ENCODE assay signal across 21 cellular contexts in the genomic region with DNA sequence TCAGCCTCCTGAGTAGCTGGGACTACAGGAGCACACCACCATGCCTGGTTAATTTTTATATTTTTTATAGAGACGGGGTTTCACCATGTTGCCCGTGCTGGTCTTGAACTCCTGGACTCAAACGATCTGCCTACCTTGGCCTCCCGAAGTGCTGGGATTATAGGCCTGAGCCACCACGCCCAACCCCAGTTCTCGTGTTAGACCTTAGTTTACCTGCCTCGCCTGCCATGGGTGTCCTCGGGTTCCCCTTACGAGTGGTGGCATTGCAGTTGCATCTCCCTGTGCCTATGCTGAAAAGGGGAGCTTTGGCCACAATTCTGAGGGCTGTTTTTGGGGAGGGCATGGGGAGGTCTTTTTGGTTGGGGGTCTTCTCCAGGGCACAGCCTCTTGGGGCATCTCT.
"Had no signal": no experiment of that assay in that cellular context is flagged by ENCODE, and none has a peak within 500 bp of the region (broad histone marks: within the 10 kb centered on the region; RNA-seq: fewer than 3 reads in every experiment).

No MANE protein-coding gene starts in this region.

- H3K9me3 Mint-ChIP-seq: activated CD4-positive, alpha-beta memory T cell treated with anti-CD3 and anti-CD28 coated beads, Interleukin-2, amount 10 ng/mL, durations not matched to agents 7 days and 5 days; activated naive CD4-positive, alpha-beta T cell treated with anti-CD3 and anti-CD28 coated beads for 36 hours; T-cell had no signal

- H3K27me3 Mint-ChIP-seq: activated CD4-positive, alpha-beta memory T cell treated with anti-CD3 and anti-CD28 coated beads, Interleukin-2, amount 10 ng/mL, durations not matched to agents 7 days and 5 days; activated CD4-positive, alpha-beta T cell treated with anti-CD3 and anti-CD28 coated beads for 36 hours; activated naive CD8-positive, alpha-beta T cell; brain; T-cell had no signal

- ATAC-seq: activated CD4-positive, alpha-beta T cell treated with anti-CD3 and anti-CD28 coated beads for 36 hours; Panc1; T-cell had no signal

- H3K4me3 Mint-ChIP-seq: activated CD4-positive, alpha-beta memory T cell treated with anti-CD3 and anti-CD28 coated beads, Interleukin-2, amount 10 ng/mL, durations not matched to agents 7 days and 5 days; activated CD4-positive, alpha-beta T cell treated with anti-CD3 and anti-CD28 coated beads for 36 hours; activated naive CD4-positive, alpha-beta T cell treated with anti-CD3 and anti-CD28 coated beads for 36 hours; activated naive CD8-positive, alpha-beta T cell; brain; T-cell had no signal

- DNase-seq: activated CD4-positive, alpha-beta memory T cell treated with anti-CD3 and anti-CD28 coated beads, Interleukin-2, amount 10 ng/mL, durations not matched to agents 7 days and 5 days; activated CD4-positive, alpha-beta T cell treated with anti-CD3 and anti-CD28 coated beads for 36 hours; activated CD4-positive, alpha-beta T cell treated with anti-CD3 and anti-CD28 coated beads, Interleukin-2, amount 50 U/mL, for 1 hour; activated gamma-delta T cell; activated naive CD4-positive, alpha-beta T cell treated with anti-CD3 and anti-CD28 coated beads for 36 hours; activated T-cell treated with anti-CD3 and anti-CD28 coated beads for 4 hours; amygdala; NCI-H1092 treated with DMSO at 0.1 percent for 48 hours; NCI-H1417 treated with DMSO at 0.1 percent for 48 hours; NCI-H1694; NCI-H2029 treated with DMSO at 0.1 percent for 48 hours; NCI-H345; NCI-H510A treated with DMSO at 0.1 percent for 48 hours; NCI-H69; NK-92 treated with Interleukin-12 subunit alpha and Interleukin-12 subunit beta, amount 100 ng/mL, for 24 hours; OCI-M1; RPMI8226; T-cell had no signal

- H3K27ac Mint-ChIP-seq: activated CD4-positive, alpha-beta memory T cell treated with anti-CD3 and anti-CD28 coated beads, Interleukin-2, amount 10 ng/mL, durations not matched to agents 7 days and 5 days; activated CD4-positive, alpha-beta T cell treated with anti-CD3 and anti-CD28 coated beads for 36 hours; activated naive CD4-positive, alpha-beta T cell treated with anti-CD3 and anti-CD28 coated beads for 36 hours; activated naive CD8-positive, alpha-beta T cell; brain had no signal
